In the genomic region with DNA sequence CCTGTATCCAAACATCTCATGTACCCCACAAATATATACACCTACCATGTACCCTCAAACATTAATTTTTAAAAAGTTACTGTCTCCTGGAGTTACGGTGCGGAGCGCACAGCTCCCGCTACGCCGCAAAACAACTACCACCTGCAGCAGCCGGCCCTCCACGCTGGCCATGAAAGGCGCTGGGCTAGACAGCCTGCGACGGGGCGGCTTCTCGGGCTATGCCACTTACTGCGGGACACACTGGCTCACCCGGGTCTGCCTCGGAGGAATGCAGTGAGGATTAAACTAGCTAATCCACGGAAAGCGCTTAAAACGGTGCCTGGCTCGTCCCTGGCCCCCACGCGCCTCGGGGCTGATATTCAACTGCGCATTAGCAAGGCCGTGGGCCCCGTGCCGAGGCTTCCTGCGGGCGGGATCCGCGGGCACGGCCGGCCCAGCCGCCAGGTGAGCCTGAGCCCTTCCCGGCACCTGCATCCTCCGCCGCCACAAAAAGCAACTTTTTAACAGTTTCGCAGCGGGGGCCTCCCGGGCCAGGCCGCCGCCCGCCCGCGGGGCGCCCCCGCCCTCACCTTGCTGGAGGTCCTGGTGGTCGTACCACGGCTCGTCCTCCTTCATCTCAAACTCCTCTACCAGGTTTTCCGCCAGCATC, we compare ENCODE assay signal across 2 cellular contexts.
TF ChIP-seq lines count a peak whose summit lies in the region.

No MANE protein-coding gene starts in this region.

TF ChIP-seq in SK-N-SH, 30 proteins besides CTCF, POLR2A, EP300 and RAD21 (continued from another document):
- TF ChIP-seq, protein P1, sequence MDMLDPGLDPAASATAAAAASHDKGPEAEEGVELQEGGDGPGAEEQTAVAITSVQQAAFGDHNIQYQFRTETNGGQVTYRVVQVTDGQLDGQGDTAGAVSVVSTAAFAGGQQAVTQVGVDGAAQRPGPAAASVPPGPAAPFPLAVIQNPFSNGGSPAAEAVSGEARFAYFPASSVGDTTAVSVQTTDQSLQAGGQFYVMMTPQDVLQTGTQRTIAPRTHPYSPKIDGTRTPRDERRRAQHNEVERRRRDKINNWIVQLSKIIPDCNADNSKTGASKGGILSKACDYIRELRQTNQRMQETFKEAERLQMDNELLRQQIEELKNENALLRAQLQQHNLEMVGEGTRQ (IDR thresholded peaks at IDR 0.05; ENCODE audit: borderline replicate concordance, low read depth, low read length): no peak
- peak; percentile 47; the same call in 1 of the 2 replicates for TF ChIP-seq MXI1 (IDR thresholded peaks at IDR 0.05; ENCODE audit: low read depth, low read length)
- TF ChIP-seq NRF1 (IDR thresholded peaks at IDR 0.05; ENCODE audit: low read depth, low read length): no peak
- peak; percentile 63; the same call in 1 of the 2 replicates for TF ChIP-seq SIN3A (IDR thresholded peaks at IDR 0.05; ENCODE audit: borderline replicate concordance, low read depth, low read length)
- no peak for TF ChIP-seq FOSL2 (IDR thresholded peaks at IDR 0.05; ENCODE audit: borderline replicate concordance, low read depth)

TF ChIP-seq in K562, 482 proteins besides CTCF, POLR2A, EP300 and RAD21 (continued from another document and continues in another):
- TF ChIP-seq CEBPG (CRISPR knock-in tag; IDR thresholded peaks at IDR 0.05) (no peak), CEBPG (tag; conservative IDR thresholded peaks at IDR 0.05 in 1 of 2, IDR thresholded peaks at IDR 0.05 in 1 of 2) (no peak), TGIF2 (CRISPR knock-in tag; IDR thresholded peaks at IDR 0.05) (no peak), SMC3 (conservative IDR thresholded peaks at IDR 0.05; ENCODE audit: insufficient read depth, low read depth, low read length) (0 out of 2 replicates have a peak, but pooled peaks have one; percentile 15), DDX20 (tag; IDR thresholded peaks at IDR 0.05; ENCODE audit: low read depth) (no peak), ZNF583 (CRISPR knock-in tag; IDR thresholded peaks at IDR 0.05) (no peak), MECOM (CRISPR knock-in tag; IDR thresholded peaks at IDR 0.05) (no peak), EGR1 (conservative IDR thresholded peaks at IDR 0.05) (no peak), ZBED1 (IDR thresholded peaks at IDR 0.05) (no peak), RNF2 (IDR thresholded peaks at IDR 0.05) (no peak), ZFX (CRISPR knock-in tag; IDR thresholded peaks at IDR 0.05) (peak; percentile 74), RBM25 (IDR thresholded peaks at IDR 0.05; ENCODE audit: low read depth, low read length, severe bottlenecking) (no peak), SAP30 (IDR thresholded peaks at IDR 0.05; ENCODE audit: borderline replicate concordance, insufficient read depth, low read depth, low read length, poor library complexity, severe bottlenecking) (peak; percentile 57), ZNF766 (CRISPR knock-in tag; conservative IDR thresholded peaks at IDR 0.05) (no peak), MXI1 (IDR thresholded peaks at IDR 0.05; ENCODE audit: low read depth, low read length) (no peak), HDAC6 (IDR thresholded peaks at IDR 0.05; ENCODE audit: low read depth, low read length) (no peak), ZNF217 (CRISPR knock-in tag; IDR thresholded peaks at IDR 0.05) (no peak), NRF1 (conservative IDR thresholded peaks at IDR 0.05 in 1 of 2, IDR thresholded peaks at IDR 0.05 in 1 of 2) (peak in 1 of 2 experiments; percentile 36; a peak in 2 of 4 replicates), ZNF347 (CRISPR knock-in tag; IDR thresholded peaks at IDR 0.05; ENCODE audit: low read depth) (no peak), ZSCAN29 (IDR thresholded peaks at IDR 0.05) (no peak), KDM4B (IDR thresholded peaks at IDR 0.05; ENCODE audit: borderline replicate concordance in 2 of 2, low read depth in 1 of 2) (no peak), PCBP1 (IDR thresholded peaks at IDR 0.05; ENCODE audit: low read depth, low read length, poor library complexity, severe bottlenecking) (peak; percentile 91), TCFL5 (CRISPR knock-in tag; conservative IDR thresholded peaks at IDR 0.05) (no peak), ADNP (tag; IDR thresholded peaks at IDR 0.05) (no peak), NFIC (IDR thresholded peaks at IDR 0.05) (0 out of 2 replicates have a peak, but pooled peaks have one; percentile 22), MCM7 (IDR thresholded peaks at IDR 0.05) (no peak), NONO (IDR thresholded peaks at IDR 0.05; ENCODE audit: low read depth in 2 of 2, low read length in 1 of 2) (no peak), ETV6 (IDR thresholded peaks at IDR 0.05; ENCODE audit: borderline replicate concordance in 1 of 2, low read depth in 2 of 2, low read length in 1 of 2) (no peak), ETV6 (CRISPR knock-in tag; IDR thresholded peaks at IDR 0.05; ENCODE audit: borderline replicate concordance) (no peak), STAT5B (CRISPR knock-in tag; IDR thresholded peaks at IDR 0.05) (no peak), NCOA6 (IDR thresholded peaks at IDR 0.05) (peak; percentile 74), RFX7 (CRISPR knock-in tag; IDR thresholded peaks at IDR 0.05) (no peak)
- TF ChIP-seq, protein P2, sequence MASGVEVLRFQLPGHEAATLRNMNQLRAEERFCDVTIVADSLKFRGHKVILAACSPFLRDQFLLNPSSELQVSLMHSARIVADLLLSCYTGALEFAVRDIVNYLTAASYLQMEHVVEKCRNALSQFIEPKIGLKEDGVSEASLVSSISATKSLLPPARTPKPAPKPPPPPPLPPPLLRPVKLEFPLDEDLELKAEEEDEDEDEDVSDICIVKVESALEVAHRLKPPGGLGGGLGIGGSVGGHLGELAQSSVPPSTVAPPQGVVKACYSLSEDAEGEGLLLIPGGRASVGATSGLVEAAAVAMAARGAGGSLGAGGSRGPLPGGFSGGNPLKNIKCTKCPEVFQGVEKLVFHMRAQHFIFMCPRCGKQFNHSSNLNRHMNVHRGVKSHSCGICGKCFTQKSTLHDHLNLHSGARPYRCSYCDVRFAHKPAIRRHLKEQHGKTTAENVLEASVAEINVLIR (CRISPR knock-in tag; IDR thresholded peaks at IDR 0.05): no peak
- TF ChIP-seq, protein P3, sequence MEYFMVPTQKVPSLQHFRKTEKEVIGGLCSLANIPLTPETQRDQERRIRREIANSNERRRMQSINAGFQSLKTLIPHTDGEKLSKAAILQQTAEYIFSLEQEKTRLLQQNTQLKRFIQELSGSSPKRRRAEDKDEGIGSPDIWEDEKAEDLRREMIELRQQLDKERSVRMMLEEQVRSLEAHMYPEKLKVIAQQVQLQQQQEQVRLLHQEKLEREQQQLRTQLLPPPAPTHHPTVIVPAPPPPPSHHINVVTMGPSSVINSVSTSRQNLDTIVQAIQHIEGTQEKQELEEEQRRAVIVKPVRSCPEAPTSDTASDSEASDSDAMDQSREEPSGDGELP (CRISPR knock-in tag; IDR thresholded peaks at IDR 0.05; ENCODE audit: borderline replicate concordance): peak; percentile 13; the same call in 1 of the 2 replicates
- TF ChIP-seq, protein P4, sequence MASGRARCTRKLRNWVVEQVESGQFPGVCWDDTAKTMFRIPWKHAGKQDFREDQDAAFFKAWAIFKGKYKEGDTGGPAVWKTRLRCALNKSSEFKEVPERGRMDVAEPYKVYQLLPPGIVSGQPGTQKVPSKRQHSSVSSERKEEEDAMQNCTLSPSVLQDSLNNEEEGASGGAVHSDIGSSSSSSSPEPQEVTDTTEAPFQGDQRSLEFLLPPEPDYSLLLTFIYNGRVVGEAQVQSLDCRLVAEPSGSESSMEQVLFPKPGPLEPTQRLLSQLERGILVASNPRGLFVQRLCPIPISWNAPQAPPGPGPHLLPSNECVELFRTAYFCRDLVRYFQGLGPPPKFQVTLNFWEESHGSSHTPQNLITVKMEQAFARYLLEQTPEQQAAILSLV (tag; IDR thresholded peaks at IDR 0.05): no peak
- TF ChIP-seq, protein P5, sequence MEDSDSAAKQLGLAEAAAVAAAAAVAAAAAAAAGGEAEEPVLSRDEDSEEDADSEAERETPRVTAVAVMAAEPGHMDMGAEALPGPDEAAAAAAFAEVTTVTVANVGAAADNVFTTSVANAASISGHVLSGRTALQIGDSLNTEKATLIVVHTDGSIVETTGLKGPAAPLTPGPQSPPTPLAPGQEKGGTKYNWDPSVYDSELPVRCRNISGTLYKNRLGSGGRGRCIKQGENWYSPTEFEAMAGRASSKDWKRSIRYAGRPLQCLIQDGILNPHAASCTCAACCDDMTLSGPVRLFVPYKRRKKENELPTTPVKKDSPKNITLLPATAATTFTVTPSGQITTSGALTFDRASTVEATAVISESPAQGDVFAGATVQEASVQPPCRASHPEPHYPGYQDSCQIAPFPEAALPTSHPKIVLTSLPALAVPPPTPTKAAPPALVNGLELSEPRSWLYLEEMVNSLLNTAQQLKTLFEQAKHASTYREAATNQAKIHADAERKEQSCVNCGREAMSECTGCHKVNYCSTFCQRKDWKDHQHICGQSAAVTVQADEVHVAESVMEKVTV (CRISPR knock-in tag; IDR thresholded peaks at IDR 0.05): no peak
- TF ChIP-seq, protein P6, sequence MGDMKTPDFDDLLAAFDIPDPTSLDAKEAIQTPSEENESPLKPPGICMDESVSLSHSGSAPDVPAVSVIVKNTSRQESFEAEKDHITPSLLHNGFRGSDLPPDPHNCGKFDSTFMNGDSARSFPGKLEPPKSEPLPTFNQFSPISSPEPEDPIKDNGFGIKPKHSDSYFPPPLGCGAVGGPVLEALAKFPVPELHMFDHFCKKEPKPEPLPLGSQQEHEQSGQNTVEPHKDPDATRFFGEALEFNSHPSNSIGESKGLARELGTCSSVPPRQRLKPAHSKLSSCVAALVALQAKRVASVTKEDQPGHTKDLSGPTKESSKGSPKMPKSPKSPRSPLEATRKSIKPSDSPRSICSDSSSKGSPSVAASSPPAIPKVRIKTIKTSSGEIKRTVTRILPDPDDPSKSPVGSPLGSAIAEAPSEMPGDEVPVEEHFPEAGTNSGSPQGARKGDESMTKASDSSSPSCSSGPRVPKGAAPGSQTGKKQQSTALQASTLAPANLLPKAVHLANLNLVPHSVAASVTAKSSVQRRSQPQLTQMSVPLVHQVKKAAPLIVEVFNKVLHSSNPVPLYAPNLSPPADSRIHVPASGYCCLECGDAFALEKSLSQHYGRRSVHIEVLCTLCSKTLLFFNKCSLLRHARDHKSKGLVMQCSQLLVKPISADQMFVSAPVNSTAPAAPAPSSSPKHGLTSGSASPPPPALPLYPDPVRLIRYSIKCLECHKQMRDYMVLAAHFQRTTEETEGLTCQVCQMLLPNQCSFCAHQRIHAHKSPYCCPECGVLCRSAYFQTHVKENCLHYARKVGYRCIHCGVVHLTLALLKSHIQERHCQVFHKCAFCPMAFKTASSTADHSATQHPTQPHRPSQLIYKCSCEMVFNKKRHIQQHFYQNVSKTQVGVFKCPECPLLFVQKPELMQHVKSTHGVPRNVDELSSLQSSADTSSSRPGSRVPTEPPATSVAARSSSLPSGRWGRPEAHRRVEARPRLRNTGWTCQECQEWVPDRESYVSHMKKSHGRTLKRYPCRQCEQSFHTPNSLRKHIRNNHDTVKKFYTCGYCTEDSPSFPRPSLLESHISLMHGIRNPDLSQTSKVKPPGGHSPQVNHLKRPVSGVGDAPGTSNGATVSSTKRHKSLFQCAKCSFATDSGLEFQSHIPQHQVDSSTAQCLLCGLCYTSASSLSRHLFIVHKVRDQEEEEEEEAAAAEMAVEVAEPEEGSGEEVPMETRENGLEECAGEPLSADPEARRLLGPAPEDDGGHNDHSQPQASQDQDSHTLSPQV (IDR thresholded peaks at IDR 0.05): no peak
- TF ChIP-seq, protein P7, sequence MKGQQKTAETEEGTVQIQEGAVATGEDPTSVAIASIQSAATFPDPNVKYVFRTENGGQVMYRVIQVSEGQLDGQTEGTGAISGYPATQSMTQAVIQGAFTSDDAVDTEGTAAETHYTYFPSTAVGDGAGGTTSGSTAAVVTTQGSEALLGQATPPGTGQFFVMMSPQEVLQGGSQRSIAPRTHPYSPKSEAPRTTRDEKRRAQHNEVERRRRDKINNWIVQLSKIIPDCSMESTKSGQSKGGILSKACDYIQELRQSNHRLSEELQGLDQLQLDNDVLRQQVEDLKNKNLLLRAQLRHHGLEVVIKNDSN (CRISPR knock-in tag; IDR thresholded peaks at IDR 0.05): no peak
- TF ChIP-seq, protein P8, sequence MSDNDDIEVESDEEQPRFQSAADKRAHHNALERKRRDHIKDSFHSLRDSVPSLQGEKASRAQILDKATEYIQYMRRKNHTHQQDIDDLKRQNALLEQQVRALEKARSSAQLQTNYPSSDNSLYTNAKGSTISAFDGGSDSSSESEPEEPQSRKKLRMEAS (CRISPR knock-in tag; IDR thresholded peaks at IDR 0.05): peak; percentile 76
- TF ChIP-seq, protein P9, sequence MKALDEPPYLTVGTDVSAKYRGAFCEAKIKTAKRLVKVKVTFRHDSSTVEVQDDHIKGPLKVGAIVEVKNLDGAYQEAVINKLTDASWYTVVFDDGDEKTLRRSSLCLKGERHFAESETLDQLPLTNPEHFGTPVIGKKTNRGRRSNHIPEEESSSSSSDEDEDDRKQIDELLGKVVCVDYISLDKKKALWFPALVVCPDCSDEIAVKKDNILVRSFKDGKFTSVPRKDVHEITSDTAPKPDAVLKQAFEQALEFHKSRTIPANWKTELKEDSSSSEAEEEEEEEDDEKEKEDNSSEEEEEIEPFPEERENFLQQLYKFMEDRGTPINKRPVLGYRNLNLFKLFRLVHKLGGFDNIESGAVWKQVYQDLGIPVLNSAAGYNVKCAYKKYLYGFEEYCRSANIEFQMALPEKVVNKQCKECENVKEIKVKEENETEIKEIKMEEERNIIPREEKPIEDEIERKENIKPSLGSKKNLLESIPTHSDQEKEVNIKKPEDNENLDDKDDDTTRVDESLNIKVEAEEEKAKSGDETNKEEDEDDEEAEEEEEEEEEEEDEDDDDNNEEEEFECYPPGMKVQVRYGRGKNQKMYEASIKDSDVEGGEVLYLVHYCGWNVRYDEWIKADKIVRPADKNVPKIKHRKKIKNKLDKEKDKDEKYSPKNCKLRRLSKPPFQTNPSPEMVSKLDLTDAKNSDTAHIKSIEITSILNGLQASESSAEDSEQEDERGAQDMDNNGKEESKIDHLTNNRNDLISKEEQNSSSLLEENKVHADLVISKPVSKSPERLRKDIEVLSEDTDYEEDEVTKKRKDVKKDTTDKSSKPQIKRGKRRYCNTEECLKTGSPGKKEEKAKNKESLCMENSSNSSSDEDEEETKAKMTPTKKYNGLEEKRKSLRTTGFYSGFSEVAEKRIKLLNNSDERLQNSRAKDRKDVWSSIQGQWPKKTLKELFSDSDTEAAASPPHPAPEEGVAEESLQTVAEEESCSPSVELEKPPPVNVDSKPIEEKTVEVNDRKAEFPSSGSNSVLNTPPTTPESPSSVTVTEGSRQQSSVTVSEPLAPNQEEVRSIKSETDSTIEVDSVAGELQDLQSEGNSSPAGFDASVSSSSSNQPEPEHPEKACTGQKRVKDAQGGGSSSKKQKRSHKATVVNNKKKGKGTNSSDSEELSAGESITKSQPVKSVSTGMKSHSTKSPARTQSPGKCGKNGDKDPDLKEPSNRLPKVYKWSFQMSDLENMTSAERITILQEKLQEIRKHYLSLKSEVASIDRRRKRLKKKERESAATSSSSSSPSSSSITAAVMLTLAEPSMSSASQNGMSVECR (CRISPR knock-in tag; IDR thresholded peaks at IDR 0.05): peak; percentile 10
- TF ChIP-seq, protein P10, sequence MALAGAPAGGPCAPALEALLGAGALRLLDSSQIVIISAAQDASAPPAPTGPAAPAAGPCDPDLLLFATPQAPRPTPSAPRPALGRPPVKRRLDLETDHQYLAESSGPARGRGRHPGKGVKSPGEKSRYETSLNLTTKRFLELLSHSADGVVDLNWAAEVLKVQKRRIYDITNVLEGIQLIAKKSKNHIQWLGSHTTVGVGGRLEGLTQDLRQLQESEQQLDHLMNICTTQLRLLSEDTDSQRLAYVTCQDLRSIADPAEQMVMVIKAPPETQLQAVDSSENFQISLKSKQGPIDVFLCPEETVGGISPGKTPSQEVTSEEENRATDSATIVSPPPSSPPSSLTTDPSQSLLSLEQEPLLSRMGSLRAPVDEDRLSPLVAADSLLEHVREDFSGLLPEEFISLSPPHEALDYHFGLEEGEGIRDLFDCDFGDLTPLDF (CRISPR knock-in tag; IDR thresholded peaks at IDR 0.05): 0 out of 2 replicates have a peak, but pooled peaks have one; percentile 39
